15 cellular contexts compared by ENCODE assay signal in genomic region chr19:29683009-29683408, GRCh38. TPM values are rescaled to one million over a fixed set of nuclear protein-coding genes. Genes with fewer than 3 reads are reported as not detected.
DNase-seq lines count a peak whose midpoint lies in the region; TF ChIP-seq lines count a peak whose summit lies in the region.
"Had no signal": no experiment of that assay in that cellular context is flagged by ENCODE, and none has a peak within 500 bp of the region (broad histone marks: within the 10 kb centered on the region; RNA-seq: fewer than 3 reads in every experiment).

No MANE protein-coding gene starts in this region.

- in situ Hi-C loops in GM23248 (cut with MboI): no loop called here

- H3K4me1 ChIP-seq in GM23248 (ENCODE audit: insufficient read depth) (peaks cover 31% of the 10 kb centered on the region), uterus (peaks cover 0 to 11% of the 10 kb centered on the region in 2 donors)

- no peaks in the 10 kb centered on the region for H4K20me1 ChIP-seq in GM23248 (ENCODE audit: insufficient read depth)

- TF ChIP-seq POLR2A in uterus (IDR thresholded peaks at IDR 0.05): no peak

- H3K9me2 ChIP-seq in GM23248 (ENCODE audit: insufficient read depth): no peaks in the 10 kb centered on the region

- H3K4me3 ChIP-seq in GM23248 (no peak overlapping the region), uterus (no peak overlapping the region)
- H3K4me3 ChIP-seq: Peyer's patch had no signal

- H2AFZ ChIP-seq in GM23248: no peak overlapping the region

- no peak overlapping the region for H3K4me2 ChIP-seq in GM23248 (ENCODE audit: unreplicated experiment)

- DNase-seq in GM23248 (peak; percentile 49), globus pallidus (ENCODE audit: low spot score) (peak; percentile 96), retina (peak; percentile 53), uterus (no peak), 8988T (no peak), COLO668 (lab: John Stamatoyannopoulos, UW; ENCODE audit: unreplicated experiment) (no peak)
- no peak for DNase-seq in effector CD8-positive, alpha-beta T cell (lab: John Stamatoyannopoulos, UW)
- DNase-seq: activated CD4-positive, alpha-beta memory T cell treated with anti-CD3 and anti-CD28 coated beads, Interleukin-2, amount 10 ng/mL, durations not matched to agents 7 days and 5 days; Caco-2; foreskin melanocyte; left cardiac atrium; NCI-H446 treated with DMSO at 0.1 percent for 48 hours; Peyer's patch had no signal

- H3K27ac ChIP-seq in GM23248: no peak overlapping the region
- H3K27ac ChIP-seq in VCaP: peak overlapping the region; percentile 86; the same call in 1 of the 2 replicates
- no peak overlapping the region for H3K27ac ChIP-seq in uterus
- H3K27ac ChIP-seq: HL-60 had no signal

- no peaks in the 10 kb centered on the region for H3K27me3 ChIP-seq in GM23248 (replicated peaks; ENCODE audit: insufficient read depth)
- H3K27me3 ChIP-seq in uterus: no peaks in the 10 kb centered on the region
- H3K27me3 ChIP-seq: Peyer's patch had no signal

- no peaks in the 10 kb centered on the region for H3K79me2 ChIP-seq in GM23248 (ENCODE audit: insufficient read depth)

- peaks cover 30% of the 10 kb centered on the region for H3F3A ChIP-seq in GM23248 (ENCODE audit: insufficient read depth)

- H3K9ac ChIP-seq in GM23248: no peak overlapping the region

- no peak for TF ChIP-seq CTCF in VCaP (conservative IDR thresholded peaks at IDR 0.05)
- no peak for TF ChIP-seq CTCF in uterus (IDR thresholded peaks at IDR 0.05)

- no peaks in the 10 kb centered on the region for H3K36me3 ChIP-seq in GM23248 (ENCODE audit: low read depth)
- no peaks in the 10 kb centered on the region for H3K36me3 ChIP-seq in uterus
- H3K36me3 ChIP-seq: Peyer's patch had no signal

- intact Hi-C loops in uterus (cut with DNase I; ENCODE audit: low total_unique reads): no loop called here

- H3K9me3 ChIP-seq in GM23248 (ENCODE audit: low read depth) (no peaks in the 10 kb centered on the region), uterus (no peaks in the 10 kb centered on the region)
- H3K9me3 ChIP-seq: Caco-2, Peyer's patch had no signal

- WGBS in GM23248 (ENCODE audit: low coverage in 1 of 2, low lambda C conversion rate in 2 of 2, missing lambda C conversion rate in 2 of 2), 2 experiments: 74 to 76% methylated on average over 10 of the region's 10 CpGs

RNA-seq across cellular contexts. Expression of gene PLEKHF1, which starts 17.7 kb away (rescaled TPM):
- 18.0 and 23.4 TPM in 2 replicates for total RNA-seq in GM23248 (2014; rRNA removed; shearing (Covaris generic))
- polyA plus RNA-seq in GM23248 (2016; fragmentation: Nextera tagmentation; extraction: Ambion mirVana): 9.0 and 9.3 TPM in 2 replicates
- 10 to 100 TPM in 3 of 4 donors, 1 to 10 TPM in 1; 7.4 to 35.9 (median 19.7) TPM for total RNA-seq in uterus

RNA-seq across cellular contexts. Expression of gene C19orf12, which starts 32.1 kb away (rescaled TPM):
- 45.7 and 46.8 TPM in 2 replicates for total RNA-seq in GM23248 (2014; rRNA removed; shearing (Covaris generic))
- 33.4 and 34.2 TPM in 2 replicates for polyA plus RNA-seq in GM23248 (2016; fragmentation: Nextera tagmentation; extraction: Ambion mirVana)
- 10 to 100 TPM in 3 of 4 donors, 1 to 10 TPM in 1; 8.5 to 35.0 (median 31.5) TPM for total RNA-seq in uterus

Comparison
In these comparisons a context has a peak if more than half of its experiments do, and no peak if none do; other contexts are left out.
1. DNase-seq: peak in GM23248 (single experiment), globus pallidus (single experiment) and retina (single experiment); none in effector CD8-positive, alpha-beta T cell (single experiment), uterus (0 of 2), 8988T (single experiment) and COLO668 (single experiment).